ENCODE assay signal across 1 cellular context in the genomic region with DNA sequence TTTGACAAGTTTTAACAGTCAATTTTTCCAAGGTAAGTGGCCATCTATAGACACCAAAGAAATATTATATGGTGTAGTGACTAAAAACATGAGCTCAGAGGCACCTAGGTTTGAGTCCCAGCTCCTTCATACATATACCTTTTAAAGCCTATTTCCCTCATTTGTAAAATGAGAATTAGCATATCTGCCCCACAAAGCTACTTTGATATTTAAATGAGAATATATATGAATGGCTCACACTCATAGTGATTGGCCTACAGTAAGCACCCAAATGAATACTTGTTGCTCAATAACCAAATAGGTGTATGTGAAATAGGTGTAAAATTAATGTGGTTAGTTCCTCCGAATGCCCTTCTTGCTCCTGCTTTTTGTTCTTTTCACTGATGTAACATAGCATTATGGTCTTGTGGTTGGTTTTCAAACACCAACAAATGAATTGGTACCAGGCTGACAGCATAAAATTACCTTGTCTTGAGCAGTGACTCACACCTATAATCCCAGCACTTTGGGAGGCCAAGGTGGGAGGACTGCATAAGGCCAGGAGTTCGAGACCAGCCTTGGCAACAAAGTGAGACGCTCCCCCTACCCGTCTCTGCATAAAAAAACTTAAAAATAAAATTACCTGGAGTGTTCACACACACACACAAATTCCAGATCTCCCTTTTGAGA.
TF ChIP-seq lines count a peak whose summit lies in the region.

No MANE protein-coding gene starts in this region.

TF ChIP-seq in endothelial cell of umbilical vein, 7 proteins besides CTCF, POLR2A, EP300 and RAD21:
- TF ChIP-seq MAX (IDR thresholded peaks at IDR 0.05; ENCODE audit: insufficient read depth, insufficient read length) (no peak), MYC (IDR thresholded peaks at IDR 0.05; ENCODE audit: low read depth, low read length) (no peak), GATA2 (IDR thresholded peaks at IDR 0.05; ENCODE audit: insufficient read depth, insufficient read length, low read depth, low read length) (no peak), FOS (IDR thresholded peaks at IDR 0.05; ENCODE audit: borderline replicate concordance, insufficient read depth, low read length) (no peak), JUN (IDR thresholded peaks at IDR 0.05; ENCODE audit: borderline replicate concordance, insufficient read depth, insufficient read length, low read depth) (no peak), POLR2AphosphoS5 (IDR thresholded peaks at IDR 0.05; ENCODE audit: insufficient read depth, low read depth, low read length) (no peak), EZH2 (IDR thresholded peaks at IDR 0.05; ENCODE audit: borderline replicate concordance, low read depth, low read length, severe bottlenecking) (no peak)
